ENCODE assay signal across 24 cellular contexts in genomic region chr5:150168864-150169263, GRCh38. TPM values are rescaled to one million over a fixed set of nuclear protein-coding genes. Genes with fewer than 3 reads are reported as not detected.
DNase-seq lines count a peak whose midpoint lies in the region; ATAC-seq and TF ChIP-seq lines count a peak whose summit lies in the region.
"Had no signal": no experiment of that assay in that cellular context is flagged by ENCODE, and none has a peak within 500 bp of the region (broad histone marks: within the 10 kb centered on the region; RNA-seq: fewer than 3 reads in every experiment).

No MANE protein-coding gene starts in this region.

- 36 to 47% methylated on average over 3 of the region's 3 CpGs for WGBS in heart right ventricle, 2 donors
- WGBS in hepatocyte (ENCODE audit: low lambda C conversion rate, missing lambda C conversion rate) = 63% methylated on average over 3 of the region's 3 CpGs

- DNase-seq in heart right ventricle (no peak), Right ventricle myocardium superior (no peak), hepatocyte (ENCODE audit: low spot score) (no peak), nephron progenitor cell (no peak), anterior cingulate cortex (lab: John Stamatoyannopoulos, UW) (no peak), germinal center (ENCODE audit: low spot score) (no peak)
- DNase-seq: BE2C; CD4-positive, CD25-positive, alpha-beta regulatory T cell; COR-L47; GF-D8; GOT3; MM.1S; NCI-H1092; NCI-H1436 treated with DMSO at 0.1 percent for 48 hours; NCI-H2029; NCI-H2171; NCI-H526; NK-92 treated with Interleukin-12 subunit alpha and Interleukin-12 subunit beta, amount 100 ng/mL, for 24 hours; SHP77 treated with DMSO at 0.1 percent for 48 hours had no signal

- H3K9me3 ChIP-seq in heart right ventricle (no peaks in the 10 kb centered on the region), hepatocyte (ENCODE audit: low read depth) (no peaks in the 10 kb centered on the region)
- H3K9me3 ChIP-seq: BE2C had no signal

- H3K79me2 ChIP-seq in hepatocyte = peaks cover 17% of the 10 kb centered on the region

- H3K27me3 Mint-ChIP-seq in nephron progenitor cell (ENCODE audit: low read depth, poor library complexity) = peaks cover 5% of the 10 kb centered on the region

- H3K36me3 ChIP-seq in heart right ventricle (no peaks in the 10 kb centered on the region), hepatocyte (replicated peaks; ENCODE audit: insufficient read depth, low read depth) (no peaks in the 10 kb centered on the region)
- H3K36me3 ChIP-seq: BE2C had no signal

- no peaks in the 10 kb centered on the region for H3K9me2 ChIP-seq in hepatocyte (replicated peaks; ENCODE audit: insufficient read depth)

- H3K4me1 Mint-ChIP-seq in nephron progenitor cell = peaks cover 69% of the 10 kb centered on the region
- H3K4me1 Mint-ChIP-seq: CD4-positive, CD25-positive, alpha-beta regulatory T cell had no signal

- no peaks in the 10 kb centered on the region for H4K20me1 ChIP-seq in hepatocyte (ENCODE audit: insufficient read depth, poor library complexity, severe bottlenecking)

- peak overlapping the region; percentile 63 for H3K4me2 ChIP-seq in hepatocyte

- peak in 5 of 8 donors; percentile 23 to 57 (median 30) for ATAC-seq in heart right ventricle
- ATAC-seq in Right ventricle myocardium superior (ENCODE audit: poor library complexity) = no peak
- no peak for ATAC-seq in GM19397 (IDR thresholded peaks at IDR 0.05; ENCODE audit: unreplicated experiment)
- ATAC-seq in HG03342 (IDR thresholded peaks at IDR 0.05; ENCODE audit: unreplicated experiment) = no peak
- ATAC-seq: HCT116 had no signal

- TF ChIP-seq CTCF in heart right ventricle (IDR thresholded peaks at IDR 0.05) = no peak
- TF ChIP-seq CTCF in hepatocyte (IDR thresholded peaks at IDR 0.05; ENCODE audit: poor library complexity) = no peak
- no peak for TF ChIP-seq CTCF in nephron progenitor cell (IDR thresholded peaks at IDR 0.05)

- H3K9me3 Mint-ChIP-seq in nephron progenitor cell = no peaks in the 10 kb centered on the region

- no peak overlapping the region for H3K4me3 ChIP-seq in heart right ventricle
- no peak overlapping the region for H3K4me3 ChIP-seq in hepatocyte

- H2AFZ ChIP-seq in hepatocyte = no peak overlapping the region

- intact Hi-C loops in heart right ventricle (cut with DNase I) (loop anchor here in 1 of 10 donors (10.0 kb wide), 2 partner anchors 176 to 266 kb away; no protein-coding TSS in a partner anchor), Right ventricle myocardium superior (cut with DNase I) (loop anchor here (10.0 kb wide), 1 partner anchor 266 kb away; no protein-coding TSS in a partner anchor)

- no peaks in the 10 kb centered on the region for H3K36me3 Mint-ChIP-seq in nephron progenitor cell (ENCODE audit: low read depth)
- H3K36me3 Mint-ChIP-seq: CD4-positive, CD25-positive, alpha-beta regulatory T cell had no signal

- peaks cover 3 to 36% (median 15%) of the 10 kb centered on the region in 9 donors for H3K4me1 ChIP-seq in heart right ventricle
- H3K4me1 ChIP-seq in hepatocyte (ENCODE audit: insufficient read depth) = peaks cover 38% of the 10 kb centered on the region

- H3K4me3 Mint-ChIP-seq in nephron progenitor cell = peak overlapping the region; percentile 7

- H3K27me3 ChIP-seq in heart right ventricle = peaks cover 0 to 44% (median 10%) of the 10 kb centered on the region in 7 donors
- H3K27me3 ChIP-seq in hepatocyte = peaks cover 5% of the 10 kb centered on the region
- H3K27me3 ChIP-seq: BE2C had no signal

- no peak overlapping the region for H3K27ac Mint-ChIP-seq in nephron progenitor cell
- H3K27ac Mint-ChIP-seq: CD4-positive, CD25-positive, alpha-beta regulatory T cell had no signal

- H3K27ac ChIP-seq in heart right ventricle (peak overlapping the region in 2 of 10 donors; percentile 15 to 35), hepatocyte (no peak overlapping the region)

RNA-seq across cellular contexts. Expression of gene CDX1, which starts 2.3 kb away (rescaled TPM):
- total RNA-seq in heart right ventricle (under 1 TPM in 1 of 10 donors, not detected in 9; 0.32 TPM), Right ventricle myocardium superior (not detected), hepatocyte (54.6 and 58.2 TPM in 2 replicates)
- polyA plus RNA-seq in heart right ventricle (under 1 TPM in 1 of 2 donors, not detected in 1; 0.13 TPM), hepatocyte (43.3 and 46.9 TPM in 2 replicates)
- total RNA-seq: CD4-positive, CD25-positive, alpha-beta regulatory T cell; LHCN-M2; OCI-LY7 had no signal
- polyA plus RNA-seq: CD4-positive, CD25-positive, alpha-beta regulatory T cell had no signal

RNA-seq across cellular contexts. Expression of gene PDGFRB, which starts 13.2 kb away (rescaled TPM):
- total RNA-seq in heart right ventricle (100 to 1,000 TPM in 1 of 10 donors, 10 to 100 TPM in 9; 15.5 to 101 (median 35.9) TPM), Right ventricle myocardium superior (47.0 TPM), hepatocyte (36.8 and 55.1 TPM in 2 replicates)
- polyA plus RNA-seq in heart right ventricle (10 to 100 TPM; 49.1 to 54.3 TPM), hepatocyte (55.2 and 62.9 TPM in 2 replicates)
- total RNA-seq: CD4-positive, CD25-positive, alpha-beta regulatory T cell had no signal

RNA-seq across cellular contexts. Expression of gene SLC6A7, which starts 21.0 kb away (rescaled TPM):
- not detected for total RNA-seq in heart right ventricle
- not detected for polyA plus RNA-seq in heart right ventricle
- not detected for total RNA-seq in Right ventricle myocardium superior
- total RNA-seq in hepatocyte = 0.88 and 1.1 TPM in 2 replicates
- 0.39 and 0.99 TPM in 2 replicates for polyA plus RNA-seq in hepatocyte
- total RNA-seq: CD4-positive, CD25-positive, alpha-beta regulatory T cell; LHCN-M2; OCI-LY7 had no signal
- polyA plus RNA-seq: CD4-positive, CD25-positive, alpha-beta regulatory T cell had no signal

Comparison
In these comparisons a context has a peak if more than half of its experiments do, and no peak if none do; other contexts are left out.
1. ATAC-seq: peak in heart right ventricle (5 of 8); none in Right ventricle myocardium superior (single experiment), GM19397 (single experiment) and HG03342 (single experiment).
2. RNA of gene CDX1, which starts 2.3 kb away (total RNA-seq): 54.6 to 58.2 TPM in hepatocyte; 0.32 TPM in heart right ventricle and not detected in Right ventricle myocardium superior (single experiment); every median in the first group is over 10 times any median in the second.